In the genomic region with DNA sequence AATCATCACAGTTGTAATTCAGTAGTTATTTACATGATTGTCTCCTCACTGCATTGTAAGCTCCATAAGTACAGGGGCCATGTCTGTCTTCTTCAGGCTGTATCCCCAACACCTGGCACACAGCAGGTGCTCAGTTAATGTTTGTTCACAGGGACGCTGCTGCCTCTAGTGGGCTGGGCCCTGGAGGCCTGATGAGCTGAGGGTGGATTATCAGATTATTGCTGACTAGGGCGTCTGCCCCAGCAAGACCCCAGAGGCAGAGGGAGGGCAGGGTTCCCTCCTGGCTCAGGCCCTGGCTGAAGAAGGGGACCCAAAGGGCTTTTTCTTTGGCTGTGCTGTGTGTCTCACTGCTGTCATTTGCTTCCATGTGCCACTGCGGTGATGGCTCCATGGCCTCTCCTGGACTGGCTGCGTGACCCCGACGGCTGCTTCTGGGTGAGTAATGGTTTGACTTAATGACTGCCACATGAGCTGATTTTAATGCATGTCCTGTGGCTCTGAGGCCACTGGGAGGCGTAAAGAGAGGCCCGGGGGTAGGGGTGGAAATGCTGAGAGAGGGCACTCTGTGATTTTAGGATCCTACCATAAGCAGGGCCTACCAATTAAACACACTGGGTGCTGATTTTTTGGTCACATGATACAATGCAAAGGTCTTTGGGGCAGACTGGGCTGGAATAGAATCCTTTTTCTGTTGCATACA, we compare ENCODE assay signal across 7 cellular contexts. TPM values are rescaled to one million over a fixed set of nuclear protein-coding genes. Genes with fewer than 3 reads are reported as not detected.
A peak's percentile ranks its signal among the peaks of the same experiment; 100 is the strongest.
DNase-seq lines count a peak whose midpoint lies in the region; FAIRE-seq and TF ChIP-seq lines count a peak whose summit lies in the region.

No MANE protein-coding gene starts in this region.

- H3K27ac Mint-ChIP-seq in astrocyte (ENCODE audit: unreplicated experiment) (no peak overlapping the region), nephron progenitor cell (no peak overlapping the region)

- H3K27ac ChIP-seq in astrocyte (ENCODE audit: low read depth, low read length) = no peak overlapping the region

- H3K9ac ChIP-seq in astrocyte (ENCODE audit: low read length) = no peak overlapping the region

- TF ChIP-seq CTCF in astrocyte (IDR thresholded peaks at IDR 0.05; ENCODE audit: insufficient read depth, low read depth, low read length) (peak; percentile 23), nephron progenitor cell (IDR thresholded peaks at IDR 0.05) (peak; percentile 21)

- no peaks in the 10 kb centered on the region for H3K79me2 ChIP-seq in astrocyte (ENCODE audit: insufficient read depth, low read length)

- no peak overlapping the region for H2AFZ ChIP-seq in astrocyte (ENCODE audit: low read depth, low read length)

- no peaks in the 10 kb centered on the region for H3K36me3 ChIP-seq in astrocyte (ENCODE audit: insufficient read depth, low read length)

- H3K4me1 Mint-ChIP-seq in astrocyte (ENCODE audit: low read depth, unreplicated experiment) (no peaks in the 10 kb centered on the region), nephron progenitor cell (peaks cover 24% of the 10 kb centered on the region)

- no peak overlapping the region for H3K4me3 ChIP-seq in astrocyte (ENCODE audit: insufficient read depth, low read depth, low read length)

- no peaks in the 10 kb centered on the region for H3K9me3 Mint-ChIP-seq in astrocyte (ENCODE audit: unreplicated experiment)
- H3K9me3 Mint-ChIP-seq in nephron progenitor cell = no peaks in the 10 kb centered on the region

- no peaks in the 10 kb centered on the region for H3K4me1 ChIP-seq in astrocyte (ENCODE audit: insufficient read depth, low read length)

- H3K27me3 ChIP-seq in astrocyte (ENCODE audit: insufficient read depth, low read length) = peaks cover 4% of the 10 kb centered on the region

- H3K4me3 Mint-ChIP-seq in astrocyte (ENCODE audit: unreplicated experiment) (peak overlapping the region; percentile 23), nephron progenitor cell (no peak overlapping the region)

- DNase-seq in GM03348 (ENCODE audit: low spot score) = peak; percentile 64
- DNase-seq in M059J (ENCODE audit: low read depth) = peak; percentile 26
- no peak for DNase-seq in astrocyte (ENCODE audit: low read depth)
- DNase-seq in nephron progenitor cell = peak; percentile 44
- DNase-seq in NCI-H1930 (lab: John Stamatoyannopoulos, UW) = no peak
- no peak for DNase-seq in stimulated activated CD4-positive, alpha-beta T cell treated with anti-CD3 and anti-CD28 coated beads, Interleukin-12 subunit alpha, Interleukin-12 subunit beta, amount 100 ng/mL, for 4 hours
- DNase-seq in NCI-H2107 treated with DMSO at 0.1 percent for 48 hours (lab: John Stamatoyannopoulos, UW; ENCODE audit: unreplicated experiment) = no peak

- no peak overlapping the region for H3K4me2 ChIP-seq in astrocyte (ENCODE audit: low read length)

- H3K36me3 Mint-ChIP-seq in astrocyte (ENCODE audit: low read depth, unreplicated experiment) = peaks cover 4% of the 10 kb centered on the region
- no peaks in the 10 kb centered on the region for H3K36me3 Mint-ChIP-seq in nephron progenitor cell (ENCODE audit: low read depth)

- H3K9me3 ChIP-seq in astrocyte (ENCODE audit: insufficient read depth, low read depth, low read length) = no peaks in the 10 kb centered on the region

- no peaks in the 10 kb centered on the region for H4K20me1 ChIP-seq in astrocyte (ENCODE audit: insufficient read depth, low read length)

- H3K27me3 Mint-ChIP-seq in astrocyte (ENCODE audit: low read depth, unreplicated experiment) (peaks cover 4% of the 10 kb centered on the region), nephron progenitor cell (ENCODE audit: low read depth, poor library complexity) (peaks cover 17% of the 10 kb centered on the region)

- FAIRE-seq in astrocyte (lab: Jason Lieb, UNC) = no peak

RNA-seq across cellular contexts. Expression of gene EPB41, which starts 20.8 kb away (rescaled TPM):
- 16.2 and 23.2 TPM in 2 replicates for total RNA-seq in M059J (2014; rRNA removed; shearing (Covaris generic))
- total RNA-seq in astrocyte = 13.9 and 14.2 TPM in 2 replicates

Comparison
In these comparisons a context has a peak if more than half of its experiments do, and no peak if none do; other contexts are left out.
1. DNase-seq: peak in GM03348 (single experiment), M059J (single experiment) and nephron progenitor cell (single experiment); none in astrocyte (single experiment), NCI-H1930 (0 of 2), stimulated activated CD4-positive, alpha-beta T cell treated with anti-CD3 and anti-CD28 coated beads, Interleukin-12 subunit alpha, Interleukin-12 subunit beta, amount 100 ng/mL, for 4 hours (single experiment) and NCI-H2107 treated with DMSO at 0.1 percent for 48 hours (single experiment).